ENCODE assay signal across 16 cellular contexts in the genomic region with DNA sequence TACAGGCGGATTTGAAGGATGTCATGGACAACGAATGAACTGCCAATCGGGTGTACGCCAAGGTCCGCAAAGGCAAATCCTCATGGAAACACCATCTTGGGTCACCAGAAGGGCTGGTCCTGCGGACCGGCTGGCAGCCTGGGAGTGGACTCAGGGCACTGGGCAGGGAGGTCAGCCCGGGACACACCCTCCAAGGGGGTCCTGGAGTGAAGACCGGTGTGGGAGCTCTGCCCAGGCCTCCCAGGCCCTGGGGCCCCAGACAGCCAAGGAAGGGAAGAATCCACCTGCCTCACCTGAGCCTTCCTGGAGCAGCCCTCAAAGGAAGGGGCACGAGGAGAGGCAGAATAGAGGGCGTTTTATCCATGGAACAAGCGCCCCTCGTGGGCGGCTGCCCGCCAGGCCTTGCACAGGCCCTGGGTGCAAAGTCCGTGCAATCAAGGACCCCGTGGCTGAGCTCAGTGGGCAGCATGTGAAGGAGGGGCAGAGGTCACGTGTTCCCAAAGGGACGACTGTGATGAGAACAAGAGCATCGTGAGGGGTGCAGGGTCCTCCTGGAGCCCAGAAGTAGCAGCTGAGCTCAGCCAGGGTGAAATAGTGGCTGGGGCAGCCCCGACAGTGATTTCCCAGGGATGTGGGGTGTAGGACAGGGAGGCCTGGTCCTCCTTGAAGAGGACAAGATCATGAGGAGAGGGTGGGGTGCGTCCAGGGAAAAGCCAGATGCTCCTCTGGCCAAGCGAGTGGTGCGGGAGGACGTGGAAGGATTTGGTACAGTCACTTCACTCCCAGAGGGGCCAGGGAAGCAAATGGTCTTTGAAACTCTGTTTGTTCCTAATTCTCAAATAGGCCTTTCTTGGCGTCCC.
A peak's percentile ranks its signal among the peaks of the same experiment; 100 is the strongest.
DNase-seq lines count a peak whose midpoint lies in the region; ATAC-seq and TF ChIP-seq lines count a peak whose summit lies in the region.
"Had no signal": no experiment of that assay in that cellular context is flagged by ENCODE, and none has a peak within 500 bp of the region (broad histone marks: within the 10 kb centered on the region; RNA-seq: fewer than 3 reads in every experiment).

No MANE protein-coding gene starts in this region.

- no peak overlapping the region for H2AFZ ChIP-seq in H9 (ENCODE audit: low read length)

- H3K9me3 Mint-ChIP-seq in H9, result peaks cover 0 to 2% of the 10 kb centered on the region in 2 experiments; a peak in 1 of 5 replicates
- no peaks in the 10 kb centered on the region for H3K9me3 Mint-ChIP-seq in mesothelial cell of epicardium

- DNase-seq in H9 (peak; percentile 14), ecto neural progenitor cell (ENCODE audit: low spot score) (peak; percentile 36), mesothelial cell of epicardium (ENCODE audit: low spot score in 2 of 2, unreplicated experiment in 2 of 2) (peak; percentile 12 to 20), testis (peak; percentile 7), NCI-H510A (lab: John Stamatoyannopoulos, UW) (no peak), occipital lobe (lab: John Stamatoyannopoulos, UW) (no peak)
- DNase-seq: H7, NCI-H1417, NCI-H187, NCI-H2227 treated with DMSO at 0.1 percent for 48 hours, NCI-H524, PC-3, RPMI8226 had no signal

- H2BK5ac ChIP-seq in H9 (ENCODE audit: insufficient read length, low read length), result no peak overlapping the region

- H3K4me2 ChIP-seq in H9 (ENCODE audit: insufficient read depth, insufficient read length, low read length), result no peak overlapping the region

- no peak overlapping the region for H2BK15ac ChIP-seq in H9 (ENCODE audit: low read depth, low read length)

- no peaks in the 10 kb centered on the region for H3K23me2 ChIP-seq in H9 (ENCODE audit: insufficient read length, low read depth, low read length, poor library complexity, severe bottlenecking)

- no peak overlapping the region for H4K8ac ChIP-seq in H9 (replicated peaks; ENCODE audit: insufficient read length, low read depth, low read length)

- no peak overlapping the region for H3T11ph ChIP-seq in H9 (ENCODE audit: low read length)

- no peak for TF ChIP-seq POLR2A in testis (IDR thresholded peaks at IDR 0.05)

- no peak overlapping the region for H3K27ac Mint-ChIP-seq in H9
- H3K27ac Mint-ChIP-seq in mesothelial cell of epicardium, result no peak overlapping the region

- no peak overlapping the region for H3K14ac ChIP-seq in H9 (ENCODE audit: insufficient read depth, low read length)

- H3K23ac ChIP-seq in H9 (ENCODE audit: insufficient read length, low read depth, low read length), result no peak overlapping the region

- H3K4me1 Mint-ChIP-seq in H9 (no peaks in the 10 kb centered on the region; a peak in 1 of 4 replicates), mesothelial cell of epicardium (no peaks in the 10 kb centered on the region)

- H3K4ac ChIP-seq in H9 (ENCODE audit: low read depth, low read length), result no peak overlapping the region

- no peak overlapping the region; a peak in 1 of 5 replicates for H3K4me3 Mint-ChIP-seq in H9
- H3K4me3 Mint-ChIP-seq in mesothelial cell of epicardium, result no peak overlapping the region

- no peaks in the 10 kb centered on the region for H3K79me1 ChIP-seq in H9 (ENCODE audit: insufficient read depth, low read depth, low read length, poor library complexity, severe bottlenecking)

- TF ChIP-seq CTCF in H9 (conservative IDR thresholded peaks at IDR 0.05), result no peak
- TF ChIP-seq CTCF in mesothelial cell of epicardium (IDR thresholded peaks at IDR 0.05; ENCODE audit: unreplicated experiment), result no peak
- TF ChIP-seq CTCF in testis (IDR thresholded peaks at IDR 0.05), result no peak

- no peak overlapping the region for H2BK20ac ChIP-seq in H9 (ENCODE audit: low read depth, low read length, poor library complexity, severe bottlenecking)

- no peak overlapping the region for H2BK120ac ChIP-seq in H9 (ENCODE audit: low read depth, low read length, poor library complexity, severe bottlenecking)

- no peak overlapping the region for H2BK12ac ChIP-seq in H9 (ENCODE audit: insufficient read length, low read depth, low read length)

- H3K27me3 Mint-ChIP-seq in H9 (ENCODE audit: low read depth) (no peaks in the 10 kb centered on the region), mesothelial cell of epicardium (ENCODE audit: low read depth) (no peaks in the 10 kb centered on the region)

- H4K91ac ChIP-seq in H9 (ENCODE audit: insufficient read length, low read depth, low read length), result no peak overlapping the region

- H3K79me2 ChIP-seq in H9 (ENCODE audit: insufficient read depth, low read length), result no peaks in the 10 kb centered on the region

- ATAC-seq in SK-N-SH treated with all-trans-retinoic acid at 6 μM for 48 hours, result no peak
- ATAC-seq: PC-3 had no signal

- H4K5ac ChIP-seq in H9 (ENCODE audit: insufficient read length, low read depth, low read length), result no peak overlapping the region

- no CpG with 5 or more reads among the region's 26 CpGs for WGBS in H9 (ENCODE audit: extremely low coverage, insufficient read length, low lambda C conversion rate)
- 85 to 88% methylated on average over 22 to 25 of the region's 26 CpGs for WGBS in testis, 2 donors

- no peak overlapping the region for H2AK5ac ChIP-seq in H9 (ENCODE audit: insufficient read length, low read length)

- H3K36me3 ChIP-seq in testis (ENCODE audit: low read depth, missing control alignments), result no peaks in the 10 kb centered on the region

- H3K56ac ChIP-seq in H9 (ENCODE audit: insufficient read length, low read depth, low read length), result no peak overlapping the region

- peaks cover 0 to 1% (median 0%) of the 10 kb centered on the region in 3 experiments; a peak in 1 of 7 replicates for H3K36me3 Mint-ChIP-seq in H9 (ENCODE audit: insufficient read depth in 1 of 3, low read depth in 3 of 3)
- no peaks in the 10 kb centered on the region for H3K36me3 Mint-ChIP-seq in mesothelial cell of epicardium

- H3K27me3 ChIP-seq in H9 (ENCODE audit: insufficient read depth, low read length) (no peaks in the 10 kb centered on the region), testis (no peaks in the 10 kb centered on the region)

- H3K18ac ChIP-seq in H9 (ENCODE audit: insufficient read length, low read depth, low read length), result no peak overlapping the region

- H3K9ac ChIP-seq in H9 (ENCODE audit: extremely low read depth, insufficient read length, low read length), result no peak overlapping the region

- H3K4me3 ChIP-seq in testis, result no peak overlapping the region

- H4K20me1 ChIP-seq in H9 (ENCODE audit: control insufficient read depth, insufficient read depth, insufficient read length), result no peaks in the 10 kb centered on the region

- intact Hi-C loops in testis (cut with DNase I; ENCODE audit: low total_unique reads), result no loop called here

- H3K9me3 ChIP-seq in H9 (ENCODE audit: control insufficient read depth, low read depth, low read length), result no peaks in the 10 kb centered on the region
- no peaks in the 10 kb centered on the region for H3K9me3 ChIP-seq in testis

- H3K27ac ChIP-seq in H9 (ENCODE audit: insufficient read length, low read depth, low read length) (no peak overlapping the region), testis (no peak overlapping the region)
- H3K27ac ChIP-seq: C4-2B, HL-60 had no signal

- H3K4me1 ChIP-seq in H9 (ENCODE audit: insufficient read depth, low read length) (no peaks in the 10 kb centered on the region), testis (no peaks in the 10 kb centered on the region)

TF ChIP-seq in SK-N-SH treated with all-trans-retinoic acid at 6 μM for 48 hours, 23 proteins besides CTCF, POLR2A, EP300 and RAD21:
- TF ChIP-seq ESRRG (CRISPR knock-in tag; IDR thresholded peaks at IDR 0.05) (no peak), PPARA (CRISPR knock-in tag; IDR thresholded peaks at IDR 0.05; ENCODE audit: borderline replicate concordance) (no peak), ISL1 (CRISPR knock-in tag; IDR thresholded peaks at IDR 0.05) (no peak), CSDC2 (CRISPR knock-in tag; IDR thresholded peaks at IDR 0.05) (no peak)
- TF ChIP-seq, protein P1, sequence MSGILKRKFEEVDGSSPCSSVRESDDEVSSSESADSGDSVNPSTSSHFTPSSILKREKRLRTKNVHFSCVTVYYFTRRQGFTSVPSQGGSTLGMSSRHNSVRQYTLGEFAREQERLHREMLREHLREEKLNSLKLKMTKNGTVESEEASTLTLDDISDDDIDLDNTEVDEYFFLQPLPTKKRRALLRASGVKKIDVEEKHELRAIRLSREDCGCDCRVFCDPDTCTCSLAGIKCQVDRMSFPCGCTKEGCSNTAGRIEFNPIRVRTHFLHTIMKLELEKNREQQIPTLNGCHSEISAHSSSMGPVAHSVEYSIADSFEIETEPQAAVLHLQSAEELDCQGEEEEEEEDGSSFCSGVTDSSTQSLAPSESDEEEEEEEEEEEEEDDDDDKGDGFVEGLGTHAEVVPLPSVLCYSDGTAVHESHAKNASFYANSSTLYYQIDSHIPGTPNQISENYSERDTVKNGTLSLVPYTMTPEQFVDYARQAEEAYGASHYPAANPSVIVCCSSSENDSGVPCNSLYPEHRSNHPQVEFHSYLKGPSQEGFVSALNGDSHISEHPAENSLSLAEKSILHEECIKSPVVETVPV (CRISPR knock-in tag; IDR thresholded peaks at IDR 0.05), result no peak
- TF ChIP-seq, protein P2, sequence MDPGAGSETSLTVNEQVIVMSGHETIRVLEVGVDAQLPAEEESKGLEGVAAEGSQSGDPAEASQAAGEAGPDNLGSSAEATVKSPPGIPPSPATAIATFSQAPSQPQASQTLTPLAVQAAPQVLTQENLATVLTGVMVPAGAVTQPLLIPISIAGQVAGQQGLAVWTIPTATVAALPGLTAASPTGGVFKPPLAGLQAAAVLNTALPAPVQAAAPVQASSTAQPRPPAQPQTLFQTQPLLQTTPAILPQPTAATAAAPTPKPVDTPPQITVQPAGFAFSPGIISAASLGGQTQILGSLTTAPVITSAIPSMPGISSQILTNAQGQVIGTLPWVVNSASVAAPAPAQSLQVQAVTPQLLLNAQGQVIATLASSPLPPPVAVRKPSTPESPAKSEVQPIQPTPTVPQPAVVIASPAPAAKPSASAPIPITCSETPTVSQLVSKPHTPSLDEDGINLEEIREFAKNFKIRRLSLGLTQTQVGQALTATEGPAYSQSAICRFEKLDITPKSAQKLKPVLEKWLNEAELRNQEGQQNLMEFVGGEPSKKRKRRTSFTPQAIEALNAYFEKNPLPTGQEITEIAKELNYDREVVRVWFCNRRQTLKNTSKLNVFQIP (CRISPR knock-in tag; IDR thresholded peaks at IDR 0.05; ENCODE audit: borderline replicate concordance, low read depth), result no peak

Comparison
In these comparisons a context has a peak if more than half of its experiments do, and no peak if none do; other contexts are left out.
1. DNase-seq: peak in H9 (single experiment), ecto neural progenitor cell (single experiment), mesothelial cell of epicardium (2 of 2) and testis (single experiment); none in NCI-H510A (single experiment) and occipital lobe (single experiment).